Comparison of ENCODE assay signal across 22 cellular contexts in the genomic region with DNA sequence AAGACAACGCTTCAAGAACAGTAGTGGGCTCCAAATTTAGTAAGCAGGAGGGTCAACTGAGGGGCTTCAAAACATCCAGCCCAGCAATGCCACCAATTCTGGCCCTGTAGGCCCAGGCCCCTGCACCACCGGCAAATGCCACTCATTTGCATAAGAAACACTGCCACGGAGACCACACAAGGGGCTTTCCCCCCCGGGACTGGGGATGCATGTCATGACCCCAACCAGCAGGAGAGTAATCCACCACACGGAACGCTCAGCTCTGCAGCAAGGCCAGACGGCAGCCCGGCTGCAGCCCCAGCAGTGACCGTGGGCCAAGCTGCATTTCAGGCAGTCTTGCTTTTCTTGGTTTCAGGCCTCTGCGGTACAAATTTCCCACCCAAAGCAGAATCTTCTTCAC. TPM values are rescaled to one million over a fixed set of nuclear protein-coding genes. Genes with fewer than 3 reads are reported as not detected.
DNase-seq lines count a peak whose midpoint lies in the region; ATAC-seq and TF ChIP-seq lines count a peak whose summit lies in the region.
"Had no signal": no experiment of that assay in that cellular context is flagged by ENCODE, and none has a peak within 500 bp of the region (broad histone marks: within the 10 kb centered on the region; RNA-seq: fewer than 3 reads in every experiment).

No MANE protein-coding gene starts in this region.

- peaks cover 54% of the 10 kb centered on the region for H4K20me1 ChIP-seq in MM.1S (ENCODE audit: insufficient read depth, low read length)

- no peak overlapping the region for H3K56ac ChIP-seq in mesendoderm (ENCODE audit: low read length)

- peak overlapping the region; percentile 47 for H3K27ac Mint-ChIP-seq in activated T-cell treated with anti-CD3 and anti-CD28 coated beads, Interleukin-2, amount 50 U/mL, for 24 hours
- no peak overlapping the region for H3K27ac Mint-ChIP-seq in activated B cell treated with CpG ODN at 0.5 μM for 24 hours
- H3K27ac Mint-ChIP-seq in stimulated activated naive B cell treated with anti-CD40 and anti-IgM and Interleukin-4, amounts not matched to agents 10 μg/mL and 1 μg/mL and 100 μg/mL, for 72 hours: no peak overlapping the region

- H3K9me3 ChIP-seq in MM.1S (replicated peaks; ENCODE audit: insufficient read depth, low read length): no peaks in the 10 kb centered on the region
- H3K9me3 ChIP-seq: BE2C, breast epithelium, gastroesophageal sphincter had no signal

- no peak overlapping the region for H3K4me3 Mint-ChIP-seq in activated T-cell treated with anti-CD3 and anti-CD28 coated beads, Interleukin-2, amount 50 U/mL, for 24 hours
- no peak overlapping the region for H3K4me3 Mint-ChIP-seq in activated T-cell treated with anti-CD3 and anti-CD28 coated beads, Interleukin-2, amount 50 U/mL, for 4 hours
- no peak overlapping the region for H3K4me3 Mint-ChIP-seq in activated B cell treated with CpG ODN at 0.5 μM for 24 hours
- H3K4me3 Mint-ChIP-seq in stimulated activated naive B cell treated with anti-CD40 and anti-IgM and Interleukin-4, amounts not matched to agents 10 μg/mL and 1 μg/mL and 100 μg/mL, for 72 hours: no peak overlapping the region

- peaks cover 5% of the 10 kb centered on the region for H3K36me3 ChIP-seq in mesendoderm (ENCODE audit: control insufficient read depth, insufficient read depth, low read length)
- peaks cover 13% of the 10 kb centered on the region; the same call in 1 of the 2 replicates for H3K36me3 ChIP-seq in MM.1S (replicated peaks; ENCODE audit: insufficient read depth, low read length)
- H3K36me3 ChIP-seq: breast epithelium had no signal

- H2AK5ac ChIP-seq in mesendoderm (ENCODE audit: low read length): no peak overlapping the region

- no peaks in the 10 kb centered on the region for H3K27me3 Mint-ChIP-seq in activated T-cell treated with anti-CD3 and anti-CD28 coated beads, Interleukin-2, amount 50 U/mL, for 24 hours
- H3K27me3 Mint-ChIP-seq in activated T-cell treated with anti-CD3 and anti-CD28 coated beads, Interleukin-2, amount 50 U/mL, for 4 hours (ENCODE audit: low read depth): no peaks in the 10 kb centered on the region
- no peaks in the 10 kb centered on the region for H3K27me3 Mint-ChIP-seq in activated B cell treated with CpG ODN at 0.5 μM for 24 hours
- no peaks in the 10 kb centered on the region for H3K27me3 Mint-ChIP-seq in stimulated activated naive B cell treated with anti-CD40 and anti-IgM and Interleukin-4, amounts not matched to agents 10 μg/mL and 1 μg/mL and 100 μg/mL, for 72 hours

- TF ChIP-seq CTCF in activated B cell treated with CpG ODN at 0.5 μM for 24 hours (IDR thresholded peaks at IDR 0.05): no peak
- TF ChIP-seq CTCF in MM.1S (IDR thresholded peaks at IDR 0.05; ENCODE audit: low read length): no peak

- H3K9me2 ChIP-seq in MM.1S (replicated peaks; ENCODE audit: insufficient read depth, low read length): no peaks in the 10 kb centered on the region

- peaks cover 66% of the 10 kb centered on the region for H3K36me3 Mint-ChIP-seq in activated T-cell treated with anti-CD3 and anti-CD28 coated beads, Interleukin-2, amount 50 U/mL, for 24 hours (ENCODE audit: low read depth)
- H3K36me3 Mint-ChIP-seq in activated T-cell treated with anti-CD3 and anti-CD28 coated beads, Interleukin-2, amount 50 U/mL, for 4 hours (ENCODE audit: insufficient read depth): peaks cover 22% of the 10 kb centered on the region
- peaks cover 41% of the 10 kb centered on the region for H3K36me3 Mint-ChIP-seq in activated B cell treated with CpG ODN at 0.5 μM for 24 hours (ENCODE audit: low read depth)
- H3K36me3 Mint-ChIP-seq in stimulated activated naive B cell treated with anti-CD40 and anti-IgM and Interleukin-4, amounts not matched to agents 10 μg/mL and 1 μg/mL and 100 μg/mL, for 72 hours: peaks cover 20 to 46% of the 10 kb centered on the region in 2 donors

- H3K23ac ChIP-seq in mesendoderm (ENCODE audit: low read length): no peak overlapping the region

- H3K4ac ChIP-seq in mesendoderm (ENCODE audit: low read depth, low read length): no peak overlapping the region

- H3K9me3 Mint-ChIP-seq in activated T-cell treated with anti-CD3 and anti-CD28 coated beads, Interleukin-2, amount 50 U/mL, for 24 hours: no peaks in the 10 kb centered on the region
- H3K9me3 Mint-ChIP-seq in activated T-cell treated with anti-CD3 and anti-CD28 coated beads, Interleukin-2, amount 50 U/mL, for 4 hours: no peaks in the 10 kb centered on the region
- no peaks in the 10 kb centered on the region for H3K9me3 Mint-ChIP-seq in activated B cell treated with CpG ODN at 0.5 μM for 24 hours
- H3K9me3 Mint-ChIP-seq in stimulated activated naive B cell treated with anti-CD40 and anti-IgM and Interleukin-4, amounts not matched to agents 10 μg/mL and 1 μg/mL and 100 μg/mL, for 72 hours: no peaks in the 10 kb centered on the region

- no peak overlapping the region for H3K18ac ChIP-seq in mesendoderm (ENCODE audit: low read length)

- H3K79me2 ChIP-seq in mesendoderm (ENCODE audit: control insufficient read depth, insufficient read depth, low read length) (peaks cover 61% of the 10 kb centered on the region), MM.1S (ENCODE audit: low read length) (peaks cover 80% of the 10 kb centered on the region)

- no peak overlapping the region for H2BK15ac ChIP-seq in mesendoderm (replicated peaks; ENCODE audit: low read depth)

- H2BK120ac ChIP-seq in mesendoderm (ENCODE audit: low read depth, low read length): no peak overlapping the region

- H4K8ac ChIP-seq in mesendoderm (ENCODE audit: low read depth, low read length): no peak overlapping the region

- WGBS in mesendoderm (ENCODE audit: extremely low coverage, insufficient coverage, low lambda C conversion rate): no CpG with 5 or more reads among the region's 10 CpGs

- no peak overlapping the region for H2BK5ac ChIP-seq in mesendoderm (ENCODE audit: low read length)

- peaks cover 3% of the 10 kb centered on the region for H3K4me1 ChIP-seq in mesendoderm (ENCODE audit: control insufficient read depth, low read depth, low read length)
- H3K4me1 ChIP-seq in MM.1S (ENCODE audit: low read length): no peaks in the 10 kb centered on the region

- H3K27me3 ChIP-seq in mesendoderm (ENCODE audit: insufficient read depth, low read length, poor library complexity) (no peaks in the 10 kb centered on the region), MM.1S (replicated peaks; ENCODE audit: insufficient read depth, low read length) (no peaks in the 10 kb centered on the region)
- H3K27me3 ChIP-seq: BE2C, breast epithelium, gastroesophageal sphincter had no signal

- H3K9ac ChIP-seq in mesendoderm (ENCODE audit: low read length) (no peak overlapping the region), MM.1S (ENCODE audit: low read length) (no peak overlapping the region)
- H3K9ac ChIP-seq: parathyroid adenoma had no signal

- intact Hi-C loops in activated B cell treated with CpG ODN at 0.5 μM for 24 hours (cut with micrococcal nuclease): no loop called here

- CTCF ChIA-PET in activated B cell treated with CpG ODN at 0.5 μM for 24 hours (lab: Charles Lee): interaction anchor here (0.6 kb wide), 1 partner anchor 314 kb away, joined by 3 read pairs; no protein-coding TSS in a partner anchor

- peaks cover 31% of the 10 kb centered on the region for H3K4me1 Mint-ChIP-seq in activated T-cell treated with anti-CD3 and anti-CD28 coated beads, Interleukin-2, amount 50 U/mL, for 24 hours (ENCODE audit: low read depth)
- H3K4me1 Mint-ChIP-seq in activated T-cell treated with anti-CD3 and anti-CD28 coated beads, Interleukin-2, amount 50 U/mL, for 4 hours (ENCODE audit: low read depth): peaks cover 16% of the 10 kb centered on the region
- peaks cover 26% of the 10 kb centered on the region for H3K4me1 Mint-ChIP-seq in activated B cell treated with CpG ODN at 0.5 μM for 24 hours
- peaks cover 23 to 32% of the 10 kb centered on the region in 2 donors for H3K4me1 Mint-ChIP-seq in stimulated activated naive B cell treated with anti-CD40 and anti-IgM and Interleukin-4, amounts not matched to agents 10 μg/mL and 1 μg/mL and 100 μg/mL, for 72 hours

- no peak overlapping the region for H4K5ac ChIP-seq in mesendoderm (ENCODE audit: low read length)

- POLR2A ChIA-PET in activated B cell treated with CpG ODN at 0.5 μM for 24 hours (lab: Charles Lee): interaction anchor here (1.1 kb wide), 1 partner anchor 16 kb away, joined by 3 read pairs; no protein-coding TSS in a partner anchor

- no peaks in the 10 kb centered on the region for H3F3A ChIP-seq in MM.1S (ENCODE audit: insufficient read depth, low read length)

- H3K79me1 ChIP-seq in mesendoderm (ENCODE audit: low read length): peaks cover 35% of the 10 kb centered on the region

- H3K4me3 ChIP-seq in mesendoderm (ENCODE audit: low read length) (no peak overlapping the region), MM.1S (ENCODE audit: low read length) (no peak overlapping the region)
- H3K4me3 ChIP-seq: gastroesophageal sphincter, SK-N-MC had no signal

- no peak overlapping the region for H2AFZ ChIP-seq in MM.1S (ENCODE audit: low read length)
- H2AFZ ChIP-seq: parathyroid adenoma had no signal

- H3K4me2 ChIP-seq in mesendoderm (ENCODE audit: low read length): no peak overlapping the region
- H3K4me2 ChIP-seq in MM.1S (ENCODE audit: low read depth, low read length): no peak overlapping the region

- no peak for ATAC-seq in activated T-cell treated with anti-CD3 and anti-CD28 coated beads, Interleukin-2, amount 50 U/mL, for 4 hours
- peak; percentile 54 for ATAC-seq in activated B cell treated with CpG ODN at 0.5 μM for 24 hours (ENCODE audit: low read depth)
- peak; percentile 38 to 57 for ATAC-seq in stimulated activated naive B cell treated with anti-CD40 and anti-IgM and Interleukin-4, amounts not matched to agents 10 μg/mL and 1 μg/mL and 100 μg/mL, for 72 hours (replicated peaks)
- ATAC-seq: gastroesophageal sphincter, HepG2, Panc1 had no signal

- DNase-seq in activated T-cell treated with anti-CD3 and anti-CD28 coated beads, Interleukin-2, amount 50 U/mL, for 24 hours: no peak
- DNase-seq in activated T-cell treated with anti-CD3 and anti-CD28 coated beads, Interleukin-2, amount 50 U/mL, for 4 hours: no peak
- DNase-seq in activated B cell treated with CpG ODN at 0.5 μM for 24 hours: no peak
- no peak for DNase-seq in mesendoderm
- no peak for DNase-seq in stimulated activated naive B cell treated with anti-CD40 and anti-IgM and Interleukin-4, amounts not matched to agents 10 μg/mL and 1 μg/mL and 100 μg/mL, for 72 hours
- DNase-seq in epidermal melanocyte (ENCODE audit: insufficient read length, low spot score): no peak
- DNase-seq in MM.1S: no peak
- DNase-seq in NCI-H1092 (lab: John Stamatoyannopoulos, UW): no peak
- DNase-seq: activated CD4-positive, alpha-beta T cell treated with anti-CD3 and anti-CD28 coated beads for 48 hours; activated effector memory CD4-positive, alpha-beta T cell treated with Interleukin-2 at 50 U/mL for 16 hours; BE2C; NCI-H146; NCI-H748 treated with DMSO at 0.1 percent for 48 hours; small intestine; stimulated activated CD8-positive, alpha-beta memory T cell treated with anti-CD3 and anti-CD28 coated beads, Interleukin-4, amount 100 ng/mL, for 48 hours; T1000 had no signal

- H3K27ac ChIP-seq in mesendoderm (ENCODE audit: low read depth, low read length): peak overlapping the region; percentile 13
- no peak overlapping the region for H3K27ac ChIP-seq in MM.1S (ENCODE audit: low read length)
- H3K27ac ChIP-seq: gastroesophageal sphincter, parathyroid adenoma had no signal

RNA-seq across cellular contexts. Expression of gene TMEM11, which starts 14.1 kb away (rescaled TPM):
- total RNA-seq in activated T-cell treated with anti-CD3 and anti-CD28 coated beads, Interleukin-2, amount 50 U/mL, for 4 hours: 10 to 100 TPM; 35.7 to 39.8 (median 35.7) TPM
- 21.2 and 22.2 TPM in 2 replicates for total RNA-seq in activated B cell treated with CpG ODN at 0.5 μM for 24 hours
- polyA plus RNA-seq in mesendoderm (2013, experiment 1 of 2): 46.0 TPM
- 46.4 TPM for polyA plus RNA-seq in mesendoderm (2013, experiment 2 of 2)

RNA-seq across cellular contexts. Expression of gene NATD1, which starts 53.4 kb away (rescaled TPM):
- total RNA-seq in activated T-cell treated with anti-CD3 and anti-CD28 coated beads, Interleukin-2, amount 50 U/mL, for 4 hours: under 1 TPM; 0.73 to 0.98 (median 0.90) TPM
- total RNA-seq in activated B cell treated with CpG ODN at 0.5 μM for 24 hours: 1.5 and 1.7 TPM in 2 replicates
- 22.9 TPM for polyA plus RNA-seq in mesendoderm (2013, experiment 1 of 2)
- 23.5 TPM for polyA plus RNA-seq in mesendoderm (2013, experiment 2 of 2)

Comparison
In these comparisons a context has a peak if more than half of its experiments do, and no peak if none do; other contexts are left out.
1. ATAC-seq: peak in activated B cell treated with CpG ODN at 0.5 μM for 24 hours (single experiment) and stimulated activated naive B cell treated with anti-CD40 and anti-IgM and Interleukin-4, amounts not matched to agents 10 μg/mL and 1 μg/mL and 100 μg/mL, for 72 hours (2 of 2); none in activated T-cell treated with anti-CD3 and anti-CD28 coated beads, Interleukin-2, amount 50 U/mL, for 4 hours (0 of 2).